ENCODE assay signal across 8 cellular contexts in genomic region chr12:74889563-74890236, GRCh38.
DNase-seq lines count a peak whose midpoint lies in the region; ATAC-seq, FAIRE-seq and TF ChIP-seq lines count a peak whose summit lies in the region.

No MANE protein-coding gene starts in this region.

- H3K9me3 Mint-ChIP-seq in activated CD8-positive, alpha-beta T cell treated with anti-CD3 and anti-CD28 coated beads, Interleukin-2, amount 10 ng/mL, durations not matched to agents 7 days and 5 days (ENCODE audit: insufficient read depth): peaks cover 3% of the 10 kb centered on the region

- CTCF ChIA-PET in activated CD8-positive, alpha-beta T cell treated with anti-CD3 and anti-CD28 coated beads, Interleukin-2, amount 10 ng/mL, durations not matched to agents 7 days and 5 days (lab: Charles Lee): interaction anchor here (0.7 kb wide), 1 partner anchor 41 kb away, joined by 3 read pairs; no protein-coding TSS in a partner anchor

- H3K36me3 Mint-ChIP-seq in activated CD8-positive, alpha-beta T cell treated with anti-CD3 and anti-CD28 coated beads, Interleukin-2, amount 10 ng/mL, durations not matched to agents 7 days and 5 days (ENCODE audit: low read depth): no peaks in the 10 kb centered on the region

- no peak for TF ChIP-seq CTCF in D721Med (IDR thresholded peaks at IDR 0.05; ENCODE audit: insufficient read depth, missing control alignments)

- no peak for FAIRE-seq in D721Med (lab: Jason Lieb, UNC)

- no peak overlapping the region for H3K4me3 Mint-ChIP-seq in activated CD8-positive, alpha-beta T cell treated with anti-CD3 and anti-CD28 coated beads, Interleukin-2, amount 10 ng/mL, durations not matched to agents 7 days and 5 days

- H3K27me3 Mint-ChIP-seq in activated CD8-positive, alpha-beta T cell treated with anti-CD3 and anti-CD28 coated beads, Interleukin-2, amount 10 ng/mL, durations not matched to agents 7 days and 5 days (ENCODE audit: low read depth): no peaks in the 10 kb centered on the region

- POLR2A ChIA-PET in activated CD8-positive, alpha-beta T cell treated with anti-CD3 and anti-CD28 coated beads, Interleukin-2, amount 10 ng/mL, durations not matched to agents 7 days and 5 days (lab: Charles Lee): no interaction called here

- peaks cover 5% of the 10 kb centered on the region for H3K4me1 Mint-ChIP-seq in activated CD8-positive, alpha-beta T cell treated with anti-CD3 and anti-CD28 coated beads, Interleukin-2, amount 10 ng/mL, durations not matched to agents 7 days and 5 days (ENCODE audit: low read depth)

- ATAC-seq in GM19438 (IDR thresholded peaks at IDR 0.05; ENCODE audit: low read depth, unreplicated experiment): peak; percentile 42
- ATAC-seq in HG03045 (IDR thresholded peaks at IDR 0.05; ENCODE audit: unreplicated experiment): peak; percentile 27
- ATAC-seq in activated CD8-positive, alpha-beta T cell treated with anti-CD3 and anti-CD28 coated beads, Interleukin-2, amount 10 ng/mL, durations not matched to agents 7 days and 5 days: peak; percentile 27

- H3K27ac Mint-ChIP-seq in activated CD8-positive, alpha-beta T cell treated with anti-CD3 and anti-CD28 coated beads, Interleukin-2, amount 10 ng/mL, durations not matched to agents 7 days and 5 days: no peak overlapping the region

- no peak for DNase-seq in activated CD8-positive, alpha-beta T cell treated with anti-CD3 and anti-CD28 coated beads, Interleukin-2, amount 10 ng/mL, durations not matched to agents 7 days and 5 days
- peak; percentile 39 for DNase-seq in putamen (ENCODE audit: low spot score)
- DNase-seq in D721Med (ENCODE audit: insufficient read length, low spot score): no peak
- DNase-seq in activated naive CD4-positive, alpha-beta T cell treated with anti-CD3 and anti-CD28 coated beads, Interleukin-2, amount 50 U/mL, for 16 hours: no peak
- DNase-seq in stimulated activated CD4-positive, alpha-beta T cell treated with anti-CD3 and anti-CD28 coated beads, Interleukin-2, amount 100 ng/mL, for 24 hours: no peak
- no peak for DNase-seq in globus pallidus (ENCODE audit: low spot score)
